ENCODE assay signal across 16 cellular contexts in genomic region chrX:132043977-132044376, GRCh38. TPM values are rescaled to one million over a fixed set of nuclear protein-coding genes. Genes with fewer than 3 reads are reported as not detected.
DNase-seq lines count a peak whose midpoint lies in the region; ATAC-seq and TF ChIP-seq lines count a peak whose summit lies in the region.
"Had no signal": no experiment of that assay in that cellular context is flagged by ENCODE, and none has a peak within 500 bp of the region (broad histone marks: within the 10 kb centered on the region; RNA-seq: fewer than 3 reads in every experiment).

No MANE protein-coding gene starts in this region.

- no peaks in the 10 kb centered on the region for H3K36me3 ChIP-seq in HEK293 (ENCODE audit: control insufficient read depth in 2 of 2, insufficient read depth in 1 of 2, low read length in 2 of 2)

- H3K27me3 Mint-ChIP-seq in activated CD8-positive, alpha-beta T cell treated with anti-CD3 and anti-CD28 coated beads for 36 hours = no peaks in the 10 kb centered on the region
- H3K27me3 Mint-ChIP-seq in activated CD8-positive, alpha-beta T cell treated with anti-CD3 and anti-CD28 coated beads, Interleukin-2, amount 10 ng/mL, durations not matched to agents 7 days and 5 days (ENCODE audit: low read depth) = no peaks in the 10 kb centered on the region
- no peaks in the 10 kb centered on the region for H3K27me3 Mint-ChIP-seq in activated T-helper 1 cell treated with anti-CD3 and anti-CD28 coated beads, Interleukin-12 subunit alpha, Interleukin-12 subunit beta, Interleukin-2, Interleukin-4 antibody, amounts not matched to agents 30 ng/mL and 10 ng/mL and 1 ng/mL, durations not matched to agents 14 hours and 24 hours and 36 hours (ENCODE audit: insufficient read depth)
- H3K27me3 Mint-ChIP-seq: CD4-positive, CD25-positive, alpha-beta regulatory T cell had no signal

- peaks cover 11% of the 10 kb centered on the region; the same call in 1 of the 2 replicates for H3K4me1 ChIP-seq in HEK293 (ENCODE audit: control insufficient read depth, insufficient read depth, low read length)
- H3K4me1 ChIP-seq: BLaER1 had no signal

- DNase-seq in activated CD8-positive, alpha-beta T cell treated with anti-CD3 and anti-CD28 coated beads for 36 hours = no peak
- no peak for DNase-seq in activated CD8-positive, alpha-beta T cell treated with anti-CD3 and anti-CD28 coated beads, Interleukin-2, amount 10 ng/mL, durations not matched to agents 7 days and 5 days
- no peak for DNase-seq in activated T-helper 1 cell treated with anti-CD3 and anti-CD28 coated beads, Interleukin-12 subunit alpha, Interleukin-12 subunit beta, Interleukin-2, Interleukin-4 antibody, amounts not matched to agents 30 ng/mL and 10 ng/mL and 1 ng/mL, durations not matched to agents 14 hours and 24 hours and 36 hours (ENCODE audit: low spot score)
- DNase-seq in stimulated activated CD4-positive, alpha-beta T cell treated with anti-CD3 and anti-CD28 coated beads, Interleukin-12 subunit alpha, Interleukin-12 subunit beta, amount 100 ng/mL, for 4 hours = no peak
- no peak for DNase-seq in RKO (ENCODE audit: low spot score)
- DNase-seq: 8988T; AML-193; Calu3; CD4-positive, CD25-positive, alpha-beta regulatory T cell; DMS 273 treated with DMSO at 0.1 percent for 48 hours had no signal

- no peak overlapping the region for H3K27ac ChIP-seq in HEK293 (ENCODE audit: extremely low read depth, low read depth, low read length)
- H3K27ac ChIP-seq: BLaER1 had no signal

- H3K4me1 Mint-ChIP-seq in activated CD8-positive, alpha-beta T cell treated with anti-CD3 and anti-CD28 coated beads for 36 hours (ENCODE audit: low read depth) = peaks cover 59% of the 10 kb centered on the region
- H3K4me1 Mint-ChIP-seq in activated CD8-positive, alpha-beta T cell treated with anti-CD3 and anti-CD28 coated beads, Interleukin-2, amount 10 ng/mL, durations not matched to agents 7 days and 5 days (ENCODE audit: low read depth) = peaks cover 13% of the 10 kb centered on the region
- H3K4me1 Mint-ChIP-seq in activated T-helper 1 cell treated with anti-CD3 and anti-CD28 coated beads, Interleukin-12 subunit alpha, Interleukin-12 subunit beta, Interleukin-2, Interleukin-4 antibody, amounts not matched to agents 30 ng/mL and 10 ng/mL and 1 ng/mL, durations not matched to agents 14 hours and 24 hours and 36 hours (ENCODE audit: low read depth) = peaks cover 5% of the 10 kb centered on the region

- H3K27ac Mint-ChIP-seq in activated CD8-positive, alpha-beta T cell treated with anti-CD3 and anti-CD28 coated beads for 36 hours = peak overlapping the region; percentile 30
- no peak overlapping the region for H3K27ac Mint-ChIP-seq in activated CD8-positive, alpha-beta T cell treated with anti-CD3 and anti-CD28 coated beads, Interleukin-2, amount 10 ng/mL, durations not matched to agents 7 days and 5 days
- peak overlapping the region; percentile 3 for H3K27ac Mint-ChIP-seq in activated T-helper 1 cell treated with anti-CD3 and anti-CD28 coated beads, Interleukin-12 subunit alpha, Interleukin-12 subunit beta, Interleukin-2, Interleukin-4 antibody, amounts not matched to agents 30 ng/mL and 10 ng/mL and 1 ng/mL, durations not matched to agents 14 hours and 24 hours and 36 hours
- H3K27ac Mint-ChIP-seq: CD4-positive, CD25-positive, alpha-beta regulatory T cell had no signal

- intact Hi-C loops in activated CD8-positive, alpha-beta T cell treated with anti-CD3 and anti-CD28 coated beads for 36 hours (cut with micrococcal nuclease) = no loop called here
- intact Hi-C loops in activated T-helper 1 cell treated with anti-CD3 and anti-CD28 coated beads, Interleukin-12 subunit alpha, Interleukin-12 subunit beta, Interleukin-2, Interleukin-4 antibody, amounts not matched to agents 30 ng/mL and 10 ng/mL and 1 ng/mL, durations not matched to agents 14 hours and 24 hours and 36 hours (cut with micrococcal nuclease) = no loop called here

- TF ChIP-seq CTCF in activated CD8-positive, alpha-beta T cell treated with anti-CD3 and anti-CD28 coated beads for 36 hours (IDR thresholded peaks at IDR 0.05) = no peak
- no peak for TF ChIP-seq CTCF in HEK293 (tag by site-specific recombination; IDR thresholded peaks at IDR 0.05)

- H3K4me3 Mint-ChIP-seq in activated CD8-positive, alpha-beta T cell treated with anti-CD3 and anti-CD28 coated beads for 36 hours = no peak overlapping the region
- H3K4me3 Mint-ChIP-seq in activated CD8-positive, alpha-beta T cell treated with anti-CD3 and anti-CD28 coated beads, Interleukin-2, amount 10 ng/mL, durations not matched to agents 7 days and 5 days = no peak overlapping the region
- no peak overlapping the region for H3K4me3 Mint-ChIP-seq in activated T-helper 1 cell treated with anti-CD3 and anti-CD28 coated beads, Interleukin-12 subunit alpha, Interleukin-12 subunit beta, Interleukin-2, Interleukin-4 antibody, amounts not matched to agents 30 ng/mL and 10 ng/mL and 1 ng/mL, durations not matched to agents 14 hours and 24 hours and 36 hours
- H3K4me3 Mint-ChIP-seq: CD4-positive, CD25-positive, alpha-beta regulatory T cell had no signal

- H3K9me3 ChIP-seq in HEK293 (ENCODE audit: control insufficient read depth, insufficient read depth, low read depth, low read length) = no peaks in the 10 kb centered on the region
- H3K9me3 ChIP-seq: BLaER1 had no signal

- H3K4me3 ChIP-seq in HEK293 (ENCODE audit: low read depth, low read length) = no peak overlapping the region
- H3K4me3 ChIP-seq: BLaER1, GM12878 had no signal

- H3K36me3 Mint-ChIP-seq in activated CD8-positive, alpha-beta T cell treated with anti-CD3 and anti-CD28 coated beads for 36 hours (ENCODE audit: low read depth) = no peaks in the 10 kb centered on the region
- H3K36me3 Mint-ChIP-seq in activated CD8-positive, alpha-beta T cell treated with anti-CD3 and anti-CD28 coated beads, Interleukin-2, amount 10 ng/mL, durations not matched to agents 7 days and 5 days (ENCODE audit: low read depth) = peaks cover 5% of the 10 kb centered on the region
- no peaks in the 10 kb centered on the region for H3K36me3 Mint-ChIP-seq in activated T-helper 1 cell treated with anti-CD3 and anti-CD28 coated beads, Interleukin-12 subunit alpha, Interleukin-12 subunit beta, Interleukin-2, Interleukin-4 antibody, amounts not matched to agents 30 ng/mL and 10 ng/mL and 1 ng/mL, durations not matched to agents 14 hours and 24 hours and 36 hours (ENCODE audit: low read depth)
- H3K36me3 Mint-ChIP-seq: CD4-positive, CD25-positive, alpha-beta regulatory T cell had no signal

- ATAC-seq in activated CD8-positive, alpha-beta T cell treated with anti-CD3 and anti-CD28 coated beads for 36 hours = no peak
- ATAC-seq in activated CD8-positive, alpha-beta T cell treated with anti-CD3 and anti-CD28 coated beads, Interleukin-2, amount 10 ng/mL, durations not matched to agents 7 days and 5 days = no peak
- ATAC-seq in HG03571 (IDR thresholded peaks at IDR 0.05; ENCODE audit: unreplicated experiment) = no peak
- ATAC-seq: GM12878, HCT116, HepG2 had no signal

- POLR2A ChIA-PET in activated CD8-positive, alpha-beta T cell treated with anti-CD3 and anti-CD28 coated beads for 36 hours (lab: Charles Lee) = no interaction called here
- POLR2A ChIA-PET in activated CD8-positive, alpha-beta T cell treated with anti-CD3 and anti-CD28 coated beads, Interleukin-2, amount 10 ng/mL, durations not matched to agents 7 days and 5 days (lab: Charles Lee) = no interaction called here
- POLR2A ChIA-PET in HEK293 (lab: Yijun Ruan, JAX) = no interaction called here

- no peaks in the 10 kb centered on the region for H3K9me3 Mint-ChIP-seq in activated CD8-positive, alpha-beta T cell treated with anti-CD3 and anti-CD28 coated beads for 36 hours
- no peaks in the 10 kb centered on the region for H3K9me3 Mint-ChIP-seq in activated CD8-positive, alpha-beta T cell treated with anti-CD3 and anti-CD28 coated beads, Interleukin-2, amount 10 ng/mL, durations not matched to agents 7 days and 5 days (ENCODE audit: insufficient read depth)
- H3K9me3 Mint-ChIP-seq in activated T-helper 1 cell treated with anti-CD3 and anti-CD28 coated beads, Interleukin-12 subunit alpha, Interleukin-12 subunit beta, Interleukin-2, Interleukin-4 antibody, amounts not matched to agents 30 ng/mL and 10 ng/mL and 1 ng/mL, durations not matched to agents 14 hours and 24 hours and 36 hours = no peaks in the 10 kb centered on the region

- CTCF ChIA-PET in activated CD8-positive, alpha-beta T cell treated with anti-CD3 and anti-CD28 coated beads for 36 hours (lab: Charles Lee) = no interaction called here
- CTCF ChIA-PET in activated CD8-positive, alpha-beta T cell treated with anti-CD3 and anti-CD28 coated beads, Interleukin-2, amount 10 ng/mL, durations not matched to agents 7 days and 5 days (lab: Charles Lee) = no interaction called here
- CTCF ChIA-PET in HEK293 (lab: Yijun Ruan, JAX) = interaction anchor here (1.4 kb wide), 1 partner anchor 11 kb away, joined by 3 read pairs; no protein-coding TSS in a partner anchor

RNA-seq across cellular contexts. Expression of gene STK26, which starts 20.9 kb away (rescaled TPM):
- total RNA-seq in activated CD8-positive, alpha-beta T cell treated with anti-CD3 and anti-CD28 coated beads for 36 hours = 10 to 100 TPM; 75.4 to 79.9 TPM
- 10 to 100 TPM; 56.0 to 60.2 TPM for total RNA-seq in activated CD8-positive, alpha-beta T cell treated with anti-CD3 and anti-CD28 coated beads, Interleukin-2, amount 10 ng/mL, durations not matched to agents 7 days and 5 days
- 57.1 and 59.3 TPM in 2 replicates for total RNA-seq in activated T-helper 1 cell treated with anti-CD3 and anti-CD28 coated beads, Interleukin-12 subunit alpha, Interleukin-12 subunit beta, Interleukin-2, Interleukin-4 antibody, amounts not matched to agents 30 ng/mL and 10 ng/mL and 1 ng/mL, durations not matched to agents 14 hours and 24 hours and 36 hours
